Comparison of ENCODE assay signal across 10 cellular contexts in genomic region chr22:38327805-38328204, GRCh38. TPM values are rescaled to one million over a fixed set of nuclear protein-coding genes. Genes with fewer than 3 reads are reported as not detected.
DNase-seq lines count a peak whose midpoint lies in the region; ATAC-seq and TF ChIP-seq lines count a peak whose summit lies in the region.
"Had no signal": no experiment of that assay in that cellular context is flagged by ENCODE, and none has a peak within 500 bp of the region (broad histone marks: within the 10 kb centered on the region; RNA-seq: fewer than 3 reads in every experiment).

No MANE protein-coding gene starts in this region.

- H3K27ac Mint-ChIP-seq in stimulated activated effector memory CD8-positive, alpha-beta T cell treated with anti-CD3 and anti-CD28 coated beads, Interleukin-12 subunit alpha, Interleukin-12 subunit beta, amount 100 ng/mL, for 72 hours, result peak overlapping the region; percentile 97
- H3K27ac Mint-ChIP-seq: activated CD4-positive, alpha-beta T cell treated with anti-CD3 and anti-CD28 coated beads, Interleukin-2, amount 10 ng/mL, durations not matched to agents 24 days and 14 days had no signal

- H3K4me3 ChIP-seq in right atrium auricular region, result no peak overlapping the region
- H3K4me3 ChIP-seq: coronary artery had no signal

- peak overlapping the region; percentile 92 for H3K27ac ChIP-seq in epithelial cell of prostate
- H3K27ac ChIP-seq in right atrium auricular region, result no peak overlapping the region
- H3K27ac ChIP-seq: coronary artery had no signal

- DNase-seq in HCEC 1CT (peak; percentile 36), SW480 (ENCODE audit: low spot score) (peak; percentile 53), epithelial cell of prostate (ENCODE audit: low read depth, low spot score) (peak; percentile 68), right atrium auricular region (ENCODE audit: low spot score) (no peak)
- DNase-seq in stimulated activated effector memory CD8-positive, alpha-beta T cell treated with anti-CD3 and anti-CD28 coated beads, Interleukin-12 subunit alpha, Interleukin-12 subunit beta, amount 100 ng/mL, for 72 hours (ENCODE audit: low spot score in 2 of 2), result no peak
- DNase-seq: activated CD4-positive, alpha-beta T cell treated with anti-CD3 and anti-CD28 coated beads, Interleukin-2, amount 10 ng/mL, durations not matched to agents 24 days and 14 days; Karpas-422 had no signal

- H3K27me3 ChIP-seq in right atrium auricular region, result no peaks in the 10 kb centered on the region

- peak; percentile 89 for ATAC-seq in stimulated activated effector memory CD8-positive, alpha-beta T cell treated with anti-CD3 and anti-CD28 coated beads, Interleukin-12 subunit alpha, Interleukin-12 subunit beta, amount 100 ng/mL, for 72 hours
- ATAC-seq in HG03571 (IDR thresholded peaks at IDR 0.05; ENCODE audit: unreplicated experiment), result no peak
- ATAC-seq in GM21576 (IDR thresholded peaks at IDR 0.05; ENCODE audit: unreplicated experiment), result no peak

- no peak for TF ChIP-seq CTCF in right atrium auricular region (IDR thresholded peaks at IDR 0.05)

- H3K9me3 ChIP-seq in right atrium auricular region, result no peaks in the 10 kb centered on the region

- H3K9me3 Mint-ChIP-seq in stimulated activated effector memory CD8-positive, alpha-beta T cell treated with anti-CD3 and anti-CD28 coated beads, Interleukin-12 subunit alpha, Interleukin-12 subunit beta, amount 100 ng/mL, for 72 hours, result no peaks in the 10 kb centered on the region
- H3K9me3 Mint-ChIP-seq: activated CD4-positive, alpha-beta T cell treated with anti-CD3 and anti-CD28 coated beads, Interleukin-2, amount 10 ng/mL, durations not matched to agents 24 days and 14 days had no signal

- H3K4me1 Mint-ChIP-seq in stimulated activated effector memory CD8-positive, alpha-beta T cell treated with anti-CD3 and anti-CD28 coated beads, Interleukin-12 subunit alpha, Interleukin-12 subunit beta, amount 100 ng/mL, for 72 hours, result peaks cover 11% of the 10 kb centered on the region
- H3K4me1 Mint-ChIP-seq: activated CD4-positive, alpha-beta T cell treated with anti-CD3 and anti-CD28 coated beads, Interleukin-2, amount 10 ng/mL, durations not matched to agents 24 days and 14 days had no signal

- H3K36me3 ChIP-seq in right atrium auricular region, result no peaks in the 10 kb centered on the region

- H3K4me1 ChIP-seq in right atrium auricular region, result no peaks in the 10 kb centered on the region

- H3K4me3 Mint-ChIP-seq in stimulated activated effector memory CD8-positive, alpha-beta T cell treated with anti-CD3 and anti-CD28 coated beads, Interleukin-12 subunit alpha, Interleukin-12 subunit beta, amount 100 ng/mL, for 72 hours, result peak overlapping the region; percentile 76
- H3K4me3 Mint-ChIP-seq: activated CD4-positive, alpha-beta T cell treated with anti-CD3 and anti-CD28 coated beads, Interleukin-2, amount 10 ng/mL, durations not matched to agents 24 days and 14 days had no signal

- no peaks in the 10 kb centered on the region for H3K36me3 Mint-ChIP-seq in stimulated activated effector memory CD8-positive, alpha-beta T cell treated with anti-CD3 and anti-CD28 coated beads, Interleukin-12 subunit alpha, Interleukin-12 subunit beta, amount 100 ng/mL, for 72 hours

RNA-seq across cellular contexts. Expression of gene CSNK1E, which starts 10.6 kb away (rescaled TPM):
- 10 to 100 TPM; 41.8 to 78.8 TPM for total RNA-seq in right atrium auricular region

RNA-seq across cellular contexts. Expression of gene TMEM184B, which starts 55.0 kb away (rescaled TPM):
- 10 to 100 TPM; 51.2 to 76.1 TPM for total RNA-seq in right atrium auricular region

Comparison
In these comparisons a context has a peak if more than half of its experiments do, and no peak if none do; other contexts are left out.
1. DNase-seq: peak in HCEC 1CT (single experiment), SW480 (single experiment) and epithelial cell of prostate (single experiment); none in stimulated activated effector memory CD8-positive, alpha-beta T cell treated with anti-CD3 and anti-CD28 coated beads, Interleukin-12 subunit alpha, Interleukin-12 subunit beta, amount 100 ng/mL, for 72 hours (0 of 2) and right atrium auricular region (single experiment).